ENCODE assay signal across 26 cellular contexts in the genomic region with DNA sequence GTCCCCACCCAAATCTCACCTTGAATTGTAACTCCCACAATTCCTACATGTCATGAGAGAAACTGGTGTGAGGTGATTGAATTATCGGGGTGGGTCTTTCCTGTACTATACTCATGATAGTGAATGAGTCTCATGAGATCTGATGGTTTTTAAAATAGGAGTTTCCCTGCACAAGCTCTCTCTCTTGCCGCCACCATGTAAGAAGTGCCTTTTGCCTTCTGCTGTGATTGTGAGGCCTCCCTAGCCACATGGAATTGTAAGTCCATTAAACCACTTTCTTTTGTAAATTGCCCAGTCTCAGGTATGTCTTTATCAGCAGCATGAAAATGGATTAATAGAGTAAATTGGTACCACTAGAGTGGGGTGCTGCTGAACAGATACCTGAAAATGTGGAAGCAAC.
"Had no signal": no experiment of that assay in that cellular context is flagged by ENCODE, and none has a peak within 500 bp of the region (broad histone marks: within the 10 kb centered on the region; RNA-seq: fewer than 3 reads in every experiment).

No MANE protein-coding gene starts in this region.

- DNase-seq: colonic mucosa; cortex of kidney; effector CD8-positive, alpha-beta T cell; effector memory CD8-positive, alpha-beta T cell; endodermal cell; erythroblast; esophagus squamous epithelium; foreskin fibroblast; foreskin melanocyte; gastrocnemius medialis; glutamatergic neuron; head of caudate nucleus; heart right ventricle; hippocampal formation; left cardiac atrium; left lung; left ventricle myocardium superior; lower lobe of right lung; mesendoderm; midbrain; naive thymus-derived CD4-positive, alpha-beta T cell had no signal

- H3K36me3 ChIP-seq: colonic mucosa, gastrocnemius medialis, heart right ventricle, left lung, lower lobe of right lung had no signal

- ATAC-seq: effector memory CD8-positive, alpha-beta T cell; esophagus mucosa; gastrocnemius medialis; heart right ventricle; left cardiac atrium; left lung; left ventricle myocardium superior; lower lobe of right lung; naive thymus-derived CD4-positive, alpha-beta T cell had no signal

- H3K4me1 ChIP-seq: colonic mucosa, esophagus squamous epithelium, heart right ventricle, left lung had no signal

- FAIRE-seq: endometrium, islet of Langerhans, keratinocyte had no signal

- H3K27ac ChIP-seq: colonic mucosa, epithelial cell of prostate, esophagus squamous epithelium, gastrocnemius medialis, heart right ventricle, left lung, lower lobe of right lung had no signal

- H3K27me3 ChIP-seq: colonic mucosa, esophagus squamous epithelium, gastrocnemius medialis, heart right ventricle, left lung had no signal

- H3K9me3 ChIP-seq: colonic mucosa, gastrocnemius medialis had no signal

- H3K4me3 ChIP-seq: colonic mucosa, esophagus squamous epithelium, gastrocnemius medialis, heart right ventricle, left lung, lower lobe of right lung had no signal
